9 cellular contexts compared by ENCODE assay signal in the genomic region with DNA sequence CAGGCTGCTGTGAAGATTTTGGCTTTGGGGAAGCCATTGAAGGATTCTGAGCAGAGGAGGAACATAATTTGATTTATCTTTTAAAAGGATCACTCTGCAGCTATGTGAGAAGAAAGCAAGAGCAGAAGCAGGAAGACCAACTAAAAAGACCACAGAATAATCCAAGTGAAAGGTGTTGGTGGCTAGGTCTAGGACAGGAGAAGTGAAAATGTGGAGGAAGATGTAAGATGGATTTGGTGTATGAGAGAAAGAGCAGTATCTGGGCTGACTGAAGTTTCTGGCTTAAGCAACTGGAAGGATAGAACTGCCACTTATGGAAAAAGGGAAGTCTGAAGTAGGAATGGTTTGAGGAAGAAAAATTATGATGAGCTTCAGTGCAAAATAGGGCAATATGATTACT.
DNase-seq lines count a peak whose midpoint lies in the region; ATAC-seq and TF ChIP-seq lines count a peak whose summit lies in the region.
"Had no signal": no experiment of that assay in that cellular context is flagged by ENCODE, and none has a peak within 500 bp of the region (broad histone marks: within the 10 kb centered on the region; RNA-seq: fewer than 3 reads in every experiment).

No MANE protein-coding gene starts in this region.

- intact Hi-C loops in OCI-LY7 (cut with micrococcal nuclease; ENCODE audit: unreplicated experiment): no loop called here

- DNase-seq in OCI-LY7 (ENCODE audit: low spot score) (no peak), nephron progenitor cell (no peak), GM10266 (ENCODE audit: extremely low spot score) (no peak), NCI-H1417 treated with DMSO at 0.1 percent for 48 hours (lab: John Stamatoyannopoulos, UW) (no peak), mesendoderm (no peak)
- DNase-seq: activated gamma-delta T cell had no signal

- peak overlapping the region; percentile 54 for H2AFZ ChIP-seq in OCI-LY7 (ENCODE audit: low read length)

- H3K4me1 Mint-ChIP-seq in nephron progenitor cell: peaks cover 9% of the 10 kb centered on the region

- H3K4me3 ChIP-seq in OCI-LY7 (ENCODE audit: low read depth, low read length, poor library complexity, severe bottlenecking) (no peak overlapping the region), mesendoderm (ENCODE audit: low read length) (no peak overlapping the region)

- no peak overlapping the region for H3K4ac ChIP-seq in mesendoderm (ENCODE audit: low read depth, low read length)

- CTCF ChIA-PET in OCI-LY7 (lab: Charles Lee; ENCODE audit: unreplicated experiment): no interaction called here

- H2AK5ac ChIP-seq in mesendoderm (ENCODE audit: low read length): no peak overlapping the region

- H3K4me2 ChIP-seq in OCI-LY7 (ENCODE audit: low read length): peak overlapping the region; percentile 60
- H3K4me2 ChIP-seq in mesendoderm (ENCODE audit: low read length): no peak overlapping the region

- no peaks in the 10 kb centered on the region for H3K9me2 ChIP-seq in OCI-LY7 (ENCODE audit: insufficient read depth, low read length)

- H2BK15ac ChIP-seq in mesendoderm (replicated peaks; ENCODE audit: low read depth): no peak overlapping the region

- H3K4me3 Mint-ChIP-seq in nephron progenitor cell: no peak overlapping the region

- no peak overlapping the region for H3K18ac ChIP-seq in mesendoderm (ENCODE audit: low read length)

- POLR2A ChIA-PET in OCI-LY7 (lab: Charles Lee): interaction anchor here (0.9 to 1.4 kb wide), 6 partner anchors 9 to 61 kb away, joined by 3 to 6 read pairs (median 4); no protein-coding TSS in a partner anchor

- H4K20me1 ChIP-seq in OCI-LY7 (ENCODE audit: insufficient read depth, low read length): no peaks in the 10 kb centered on the region

- no peak overlapping the region for H4K5ac ChIP-seq in mesendoderm (ENCODE audit: low read length)

- no peaks in the 10 kb centered on the region for H3K27me3 ChIP-seq in mesendoderm (ENCODE audit: insufficient read depth, low read length, poor library complexity)

- H3K79me1 ChIP-seq in mesendoderm (ENCODE audit: low read length): no peaks in the 10 kb centered on the region

- TF ChIP-seq CTCF in OCI-LY7 (conservative IDR thresholded peaks at IDR 0.05; ENCODE audit: low read length) (no peak), nephron progenitor cell (IDR thresholded peaks at IDR 0.05) (no peak), GM10266 (IDR thresholded peaks at IDR 0.05; ENCODE audit: control insufficient read depth, insufficient read depth, low read depth, missing control alignments) (no peak)

- no peaks in the 10 kb centered on the region for H3K9me3 ChIP-seq in OCI-LY7 (ENCODE audit: low read length)

- no peak overlapping the region for H2BK5ac ChIP-seq in mesendoderm (ENCODE audit: low read length)

- no peaks in the 10 kb centered on the region for H3K27me3 Mint-ChIP-seq in nephron progenitor cell (ENCODE audit: low read depth, poor library complexity)

- H3K36me3 ChIP-seq in OCI-LY7 (ENCODE audit: insufficient read depth, low read length) (no peaks in the 10 kb centered on the region), mesendoderm (ENCODE audit: control insufficient read depth, insufficient read depth, low read length) (no peaks in the 10 kb centered on the region)

- H3K27ac Mint-ChIP-seq in nephron progenitor cell: peak overlapping the region; percentile 16

- H3K79me2 ChIP-seq in OCI-LY7 (ENCODE audit: insufficient read depth, low read depth, low read length) (no peaks in the 10 kb centered on the region), mesendoderm (ENCODE audit: control insufficient read depth, insufficient read depth, low read length) (no peaks in the 10 kb centered on the region)

- H3K4me1 ChIP-seq in OCI-LY7 (ENCODE audit: insufficient read depth, low read length, poor library complexity, severe bottlenecking): peaks cover 22% of the 10 kb centered on the region
- H3K4me1 ChIP-seq in mesendoderm (ENCODE audit: control insufficient read depth, low read depth, low read length): no peaks in the 10 kb centered on the region

- peak overlapping the region; percentile 76 for H3K27ac ChIP-seq in OCI-LY7 (ENCODE audit: low read depth, low read length, poor library complexity, severe bottlenecking)
- H3K27ac ChIP-seq in mesendoderm (ENCODE audit: low read depth, low read length): no peak overlapping the region

- peaks cover 5% of the 10 kb centered on the region for H3K36me3 Mint-ChIP-seq in nephron progenitor cell (ENCODE audit: low read depth)

- H3K9ac ChIP-seq in mesendoderm (ENCODE audit: low read length): no peak overlapping the region

- peaks cover 11% of the 10 kb centered on the region for H3K9me3 Mint-ChIP-seq in nephron progenitor cell

- no TSS peak for BruUV-seq in OCI-LY7 (replicated peaks; lab: Mats Ljungman, UMichigan)

- H4K8ac ChIP-seq in mesendoderm (ENCODE audit: low read depth, low read length): no peak overlapping the region

- peak; percentile 20 for ATAC-seq in GM18520 (IDR thresholded peaks at IDR 0.05; ENCODE audit: unreplicated experiment)
- peak; percentile 21 for ATAC-seq in GM21825 (IDR thresholded peaks at IDR 0.05; ENCODE audit: unreplicated experiment)
- ATAC-seq in GM18870 (IDR thresholded peaks at IDR 0.05; ENCODE audit: unreplicated experiment): no peak

- no peak overlapping the region for H3K56ac ChIP-seq in mesendoderm (ENCODE audit: low read length)

- H2BK120ac ChIP-seq in mesendoderm (ENCODE audit: low read depth, low read length): no peak overlapping the region

- H3K23ac ChIP-seq in mesendoderm (ENCODE audit: low read length): no peak overlapping the region
